1 cellular context compared by ENCODE assay signal in the genomic region with DNA sequence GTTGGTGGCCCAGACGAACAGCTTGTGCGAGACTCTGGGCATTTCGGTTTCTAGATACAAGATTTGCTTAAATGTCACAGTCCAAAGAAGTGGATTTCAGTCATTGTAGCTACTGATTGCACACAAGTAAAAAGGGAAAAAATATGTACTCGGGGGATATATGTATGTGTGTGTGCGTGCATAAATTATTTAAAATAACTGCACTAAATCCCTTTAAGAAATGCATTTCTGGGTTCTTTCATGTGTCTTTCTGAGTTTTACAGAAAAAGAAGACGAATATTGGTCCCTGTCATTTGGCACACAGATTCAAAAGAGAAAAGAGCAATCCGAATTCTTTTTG.
TF ChIP-seq lines count a peak whose summit lies in the region.

No MANE protein-coding gene starts in this region.

TF ChIP-seq in WTC11, 78 proteins besides CTCF, POLR2A, EP300 and RAD21 (continued from another document):
- TF ChIP-seq, protein P1, sequence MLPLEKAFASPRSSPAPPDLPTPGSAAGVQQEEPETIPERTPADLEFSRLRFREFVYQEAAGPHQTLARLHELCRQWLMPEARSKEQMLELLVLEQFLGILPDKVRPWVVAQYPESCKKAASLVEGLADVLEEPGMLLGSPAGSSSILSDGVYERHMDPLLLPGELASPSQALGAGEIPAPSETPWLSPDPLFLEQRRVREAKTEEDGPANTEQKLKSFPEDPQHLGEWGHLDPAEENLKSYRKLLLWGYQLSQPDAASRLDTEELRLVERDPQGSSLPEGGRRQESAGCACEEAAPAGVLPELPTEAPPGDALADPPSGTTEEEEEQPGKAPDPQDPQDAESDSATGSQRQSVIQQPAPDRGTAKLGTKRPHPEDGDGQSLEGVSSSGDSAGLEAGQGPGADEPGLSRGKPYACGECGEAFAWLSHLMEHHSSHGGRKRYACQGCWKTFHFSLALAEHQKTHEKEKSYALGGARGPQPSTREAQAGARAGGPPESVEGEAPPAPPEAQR (CRISPR knock-in tag; IDR thresholded peaks at IDR 0.05) = no peak
- TF ChIP-seq NR1H2 (CRISPR knock-in tag; IDR thresholded peaks at IDR 0.05) (no peak), ESRRA (CRISPR knock-in tag; IDR thresholded peaks at IDR 0.05; ENCODE audit: borderline replicate concordance) (no peak), ZNF121 (CRISPR knock-in tag; IDR thresholded peaks at IDR 0.05) (no peak)
- TF ChIP-seq, protein P2, sequence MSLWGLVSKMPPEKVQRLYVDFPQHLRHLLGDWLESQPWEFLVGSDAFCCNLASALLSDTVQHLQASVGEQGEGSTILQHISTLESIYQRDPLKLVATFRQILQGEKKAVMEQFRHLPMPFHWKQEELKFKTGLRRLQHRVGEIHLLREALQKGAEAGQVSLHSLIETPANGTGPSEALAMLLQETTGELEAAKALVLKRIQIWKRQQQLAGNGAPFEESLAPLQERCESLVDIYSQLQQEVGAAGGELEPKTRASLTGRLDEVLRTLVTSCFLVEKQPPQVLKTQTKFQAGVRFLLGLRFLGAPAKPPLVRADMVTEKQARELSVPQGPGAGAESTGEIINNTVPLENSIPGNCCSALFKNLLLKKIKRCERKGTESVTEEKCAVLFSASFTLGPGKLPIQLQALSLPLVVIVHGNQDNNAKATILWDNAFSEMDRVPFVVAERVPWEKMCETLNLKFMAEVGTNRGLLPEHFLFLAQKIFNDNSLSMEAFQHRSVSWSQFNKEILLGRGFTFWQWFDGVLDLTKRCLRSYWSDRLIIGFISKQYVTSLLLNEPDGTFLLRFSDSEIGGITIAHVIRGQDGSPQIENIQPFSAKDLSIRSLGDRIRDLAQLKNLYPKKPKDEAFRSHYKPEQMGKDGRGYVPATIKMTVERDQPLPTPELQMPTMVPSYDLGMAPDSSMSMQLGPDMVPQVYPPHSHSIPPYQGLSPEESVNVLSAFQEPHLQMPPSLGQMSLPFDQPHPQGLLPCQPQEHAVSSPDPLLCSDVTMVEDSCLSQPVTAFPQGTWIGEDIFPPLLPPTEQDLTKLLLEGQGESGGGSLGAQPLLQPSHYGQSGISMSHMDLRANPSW (CRISPR knock-in tag; conservative IDR thresholded peaks at IDR 0.05; ENCODE audit: low read depth) = no peak
- TF ChIP-seq, protein P3, sequence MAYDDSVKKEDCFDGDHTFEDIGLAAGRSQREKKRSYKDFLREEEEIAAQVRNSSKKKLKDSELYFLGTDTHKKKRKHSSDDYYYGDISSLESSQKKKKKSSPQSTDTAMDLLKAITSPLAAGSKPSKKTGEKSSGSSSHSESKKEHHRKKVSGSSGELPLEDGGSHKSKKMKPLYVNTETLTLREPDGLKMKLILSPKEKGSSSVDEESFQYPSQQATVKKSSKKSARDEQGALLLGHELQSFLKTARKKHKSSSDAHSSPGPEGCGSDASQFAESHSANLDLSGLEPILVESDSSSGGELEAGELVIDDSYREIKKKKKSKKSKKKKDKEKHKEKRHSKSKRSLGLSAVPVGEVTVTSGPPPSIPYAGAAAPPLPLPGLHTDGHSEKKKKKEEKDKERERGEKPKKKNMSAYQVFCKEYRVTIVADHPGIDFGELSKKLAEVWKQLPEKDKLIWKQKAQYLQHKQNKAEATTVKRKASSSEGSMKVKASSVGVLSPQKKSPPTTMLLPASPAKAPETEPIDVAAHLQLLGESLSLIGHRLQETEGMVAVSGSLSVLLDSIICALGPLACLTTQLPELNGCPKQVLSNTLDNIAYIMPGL (CRISPR knock-in tag; IDR thresholded peaks at IDR 0.05) = no peak
- TF ChIP-seq, protein P4, sequence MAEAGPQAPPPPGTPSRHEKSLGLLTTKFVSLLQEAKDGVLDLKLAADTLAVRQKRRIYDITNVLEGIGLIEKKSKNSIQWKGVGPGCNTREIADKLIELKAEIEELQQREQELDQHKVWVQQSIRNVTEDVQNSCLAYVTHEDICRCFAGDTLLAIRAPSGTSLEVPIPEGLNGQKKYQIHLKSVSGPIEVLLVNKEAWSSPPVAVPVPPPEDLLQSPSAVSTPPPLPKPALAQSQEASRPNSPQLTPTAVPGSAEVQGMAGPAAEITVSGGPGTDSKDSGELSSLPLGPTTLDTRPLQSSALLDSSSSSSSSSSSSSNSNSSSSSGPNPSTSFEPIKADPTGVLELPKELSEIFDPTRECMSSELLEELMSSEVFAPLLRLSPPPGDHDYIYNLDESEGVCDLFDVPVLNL (CRISPR knock-in tag; IDR thresholded peaks at IDR 0.05; ENCODE audit: borderline replicate concordance, low read depth) = no peak
